1 cellular context compared by ENCODE assay signal in the genomic region with DNA sequence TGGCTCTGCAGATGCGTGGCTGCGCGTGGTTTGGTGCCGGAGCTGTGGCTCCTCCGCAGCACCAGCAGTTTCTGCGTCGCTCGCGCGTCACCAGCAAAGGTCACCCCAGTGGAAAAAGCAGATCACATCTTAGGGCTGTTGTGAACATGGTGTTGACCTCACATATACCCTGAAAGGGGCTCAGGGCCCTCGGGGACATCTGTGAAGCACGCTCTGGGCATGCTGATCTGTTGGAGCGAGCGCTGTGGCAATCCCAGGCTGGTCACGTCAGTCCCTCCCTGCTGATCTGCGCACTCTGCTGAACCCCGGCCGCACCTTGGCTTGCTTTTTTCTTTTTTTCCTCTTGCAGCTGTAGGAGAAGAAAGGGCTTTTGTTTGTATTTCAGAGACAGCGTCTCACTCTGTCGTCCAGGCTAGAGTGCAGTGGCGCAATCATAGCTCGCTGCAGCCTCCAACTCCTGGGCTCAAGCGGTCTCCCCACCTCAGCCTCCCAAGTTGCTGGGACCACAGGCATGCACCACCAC.
TF ChIP-seq lines count a peak whose summit lies in the region.

No MANE protein-coding gene starts in this region.

TF ChIP-seq in SK-N-SH, 30 proteins besides CTCF, POLR2A, EP300 and RAD21 (continued from another document):
- TF ChIP-seq, protein P1, sequence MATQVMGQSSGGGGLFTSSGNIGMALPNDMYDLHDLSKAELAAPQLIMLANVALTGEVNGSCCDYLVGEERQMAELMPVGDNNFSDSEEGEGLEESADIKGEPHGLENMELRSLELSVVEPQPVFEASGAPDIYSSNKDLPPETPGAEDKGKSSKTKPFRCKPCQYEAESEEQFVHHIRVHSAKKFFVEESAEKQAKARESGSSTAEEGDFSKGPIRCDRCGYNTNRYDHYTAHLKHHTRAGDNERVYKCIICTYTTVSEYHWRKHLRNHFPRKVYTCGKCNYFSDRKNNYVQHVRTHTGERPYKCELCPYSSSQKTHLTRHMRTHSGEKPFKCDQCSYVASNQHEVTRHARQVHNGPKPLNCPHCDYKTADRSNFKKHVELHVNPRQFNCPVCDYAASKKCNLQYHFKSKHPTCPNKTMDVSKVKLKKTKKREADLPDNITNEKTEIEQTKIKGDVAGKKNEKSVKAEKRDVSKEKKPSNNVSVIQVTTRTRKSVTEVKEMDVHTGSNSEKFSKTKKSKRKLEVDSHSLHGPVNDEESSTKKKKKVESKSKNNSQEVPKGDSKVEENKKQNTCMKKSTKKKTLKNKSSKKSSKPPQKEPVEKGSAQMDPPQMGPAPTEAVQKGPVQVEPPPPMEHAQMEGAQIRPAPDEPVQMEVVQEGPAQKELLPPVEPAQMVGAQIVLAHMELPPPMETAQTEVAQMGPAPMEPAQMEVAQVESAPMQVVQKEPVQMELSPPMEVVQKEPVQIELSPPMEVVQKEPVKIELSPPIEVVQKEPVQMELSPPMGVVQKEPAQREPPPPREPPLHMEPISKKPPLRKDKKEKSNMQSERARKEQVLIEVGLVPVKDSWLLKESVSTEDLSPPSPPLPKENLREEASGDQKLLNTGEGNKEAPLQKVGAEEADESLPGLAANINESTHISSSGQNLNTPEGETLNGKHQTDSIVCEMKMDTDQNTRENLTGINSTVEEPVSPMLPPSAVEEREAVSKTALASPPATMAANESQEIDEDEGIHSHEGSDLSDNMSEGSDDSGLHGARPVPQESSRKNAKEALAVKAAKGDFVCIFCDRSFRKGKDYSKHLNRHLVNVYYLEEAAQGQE (IDR thresholded peaks at IDR 0.05; ENCODE audit: low read depth, low read length): no peak
- TF ChIP-seq TCF12 (IDR thresholded peaks at IDR 0.05) (no peak), SIN3A (IDR thresholded peaks at IDR 0.05; ENCODE audit: borderline replicate concordance, low read depth, low read length) (no peak), RFX5 (IDR thresholded peaks at IDR 0.05; ENCODE audit: low read length) (no peak), SMC3 (IDR thresholded peaks at IDR 0.05; ENCODE audit: low read depth, low read length) (no peak), TAF1 (IDR thresholded peaks at IDR 0.05; ENCODE audit: borderline replicate concordance, low read depth, low read length) (no peak), MEF2A (IDR thresholded peaks at IDR 0.05; ENCODE audit: borderline replicate concordance, low read depth) (no peak)
- TF ChIP-seq, protein P2, sequence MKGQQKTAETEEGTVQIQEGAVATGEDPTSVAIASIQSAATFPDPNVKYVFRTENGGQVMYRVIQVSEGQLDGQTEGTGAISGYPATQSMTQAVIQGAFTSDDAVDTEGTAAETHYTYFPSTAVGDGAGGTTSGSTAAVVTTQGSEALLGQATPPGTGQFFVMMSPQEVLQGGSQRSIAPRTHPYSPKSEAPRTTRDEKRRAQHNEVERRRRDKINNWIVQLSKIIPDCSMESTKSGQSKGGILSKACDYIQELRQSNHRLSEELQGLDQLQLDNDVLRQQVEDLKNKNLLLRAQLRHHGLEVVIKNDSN (IDR thresholded peaks at IDR 0.05; ENCODE audit: borderline replicate concordance, low read depth): no peak
- TF ChIP-seq, protein P3, sequence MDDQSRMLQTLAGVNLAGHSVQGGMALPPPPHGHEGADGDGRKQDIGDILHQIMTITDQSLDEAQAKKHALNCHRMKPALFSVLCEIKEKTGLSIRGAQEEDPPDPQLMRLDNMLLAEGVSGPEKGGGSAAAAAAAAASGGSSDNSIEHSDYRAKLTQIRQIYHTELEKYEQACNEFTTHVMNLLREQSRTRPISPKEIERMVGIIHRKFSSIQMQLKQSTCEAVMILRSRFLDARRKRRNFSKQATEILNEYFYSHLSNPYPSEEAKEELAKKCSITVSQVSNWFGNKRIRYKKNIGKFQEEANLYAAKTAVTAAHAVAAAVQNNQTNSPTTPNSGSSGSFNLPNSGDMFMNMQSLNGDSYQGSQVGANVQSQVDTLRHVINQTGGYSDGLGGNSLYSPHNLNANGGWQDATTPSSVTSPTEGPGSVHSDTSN (IDR thresholded peaks at IDR 0.05): no peak
- TF ChIP-seq, protein P4, sequence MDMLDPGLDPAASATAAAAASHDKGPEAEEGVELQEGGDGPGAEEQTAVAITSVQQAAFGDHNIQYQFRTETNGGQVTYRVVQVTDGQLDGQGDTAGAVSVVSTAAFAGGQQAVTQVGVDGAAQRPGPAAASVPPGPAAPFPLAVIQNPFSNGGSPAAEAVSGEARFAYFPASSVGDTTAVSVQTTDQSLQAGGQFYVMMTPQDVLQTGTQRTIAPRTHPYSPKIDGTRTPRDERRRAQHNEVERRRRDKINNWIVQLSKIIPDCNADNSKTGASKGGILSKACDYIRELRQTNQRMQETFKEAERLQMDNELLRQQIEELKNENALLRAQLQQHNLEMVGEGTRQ (IDR thresholded peaks at IDR 0.05; ENCODE audit: borderline replicate concordance, low read depth, low read length): no peak
